Comparison of ENCODE assay signal across 34 cellular contexts in genomic region chr6:63546697-63547096, GRCh38.
"Had no signal": no experiment of that assay in that cellular context is flagged by ENCODE, and none has a peak within 500 bp of the region (broad histone marks: within the 10 kb centered on the region; RNA-seq: fewer than 3 reads in every experiment).

No MANE protein-coding gene starts in this region.

- H3K27ac ChIP-seq: adrenal gland, body of pancreas, brain microvascular endothelial cell, breast epithelium, VCaP had no signal

- ATAC-seq: activated CD8-positive, alpha-beta T cell treated with anti-CD3 and anti-CD28 coated beads for 36 hours; activated naive CD4-positive, alpha-beta T cell treated with anti-CD3 and anti-CD28 coated beads, Interleukin-2, amount 50 U/mL, for 72 hours; activated T-cell treated with anti-CD3 and anti-CD28 coated beads, Interleukin-2, amount 50 U/mL, for 4 hours; activated T-cell treated with anti-CD3 and anti-CD28 coated beads, Interleukin-2, amount 50 U/mL, for 72 hours; activated T-helper 17 cell treated with anti-CD3 and anti-CD28 coated beads, Interleukin-2, amount 50 U/mL, for 72 hours; body of pancreas had no signal

- H3K36me3 ChIP-seq: adrenal gland, brain microvascular endothelial cell, breast epithelium had no signal

- H3K4me1 ChIP-seq: adrenal gland, body of pancreas, breast epithelium had no signal

- FAIRE-seq: astrocyte, TTC549 had no signal

- H3K9me3 ChIP-seq: adrenal gland, body of pancreas, breast epithelium had no signal

- DNase-seq: activated B cell treated with CpG ODN at 0.5 μM for 24 hours; activated CD4-positive, alpha-beta memory T cell treated with anti-CD3 and anti-CD28 coated beads for 36 hours; activated CD4-positive, alpha-beta T cell treated with anti-CD3 and anti-CD28 coated beads for 4 hours; activated CD4-positive, alpha-beta T cell treated with anti-CD3 and anti-CD28 coated beads, Interleukin-2, amount 10 ng/mL, durations not matched to agents 24 days and 14 days; activated CD4-positive, alpha-beta T cell treated with anti-CD3 and anti-CD28 coated beads, Interleukin-2, amount 50 U/mL, for 1 hour; activated CD4-positive, alpha-beta T cell treated with anti-CD3 and anti-CD28 coated beads, Interleukin-2, amount 50 U/mL, for 4 hours; activated CD4-positive, CD25-positive, alpha-beta regulatory T cell treated with anti-CD3 and anti-CD28 coated beads, Interleukin-2, amount 50 U/mL, for 72 hours; activated CD8-positive, alpha-beta memory T cell treated with anti-CD3 and anti-CD28 coated beads, Interleukin-2, amount 50 U/mL, for 4 hours; activated CD8-positive, alpha-beta T cell treated with anti-CD3 and anti-CD28 coated beads for 36 hours; activated effector memory CD4-positive, alpha-beta T cell treated with anti-CD3 and anti-CD28 coated beads, Interleukin-2, amount 50 U/mL, for 16 hours; activated gamma-delta T cell treated with Interleukin-2 at 50 U/mL for 16 hours; activated naive CD4-positive, alpha-beta T cell; activated naive CD4-positive, alpha-beta T cell treated with anti-CD3 and anti-CD28 coated beads for 36 hours; activated naive CD4-positive, alpha-beta T cell treated with anti-CD3 and anti-CD28 coated beads, Interleukin-2, amount 50 U/mL, for 16 hours; activated naive CD8-positive, alpha-beta T cell treated with anti-CD3 and anti-CD28 coated beads for 36 hours; activated T-cell treated with anti-CD3 and anti-CD28 coated beads for 4 hours; activated T-cell treated with anti-CD3 and anti-CD28 coated beads, Interleukin-2, amount 50 U/mL, for 1 hour; activated T-cell treated with anti-CD3 and anti-CD28 coated beads, Interleukin-2, amount 50 U/mL, for 4 hours; activated T-cell treated with anti-CD3 and anti-CD28 coated beads, Interleukin-2, amount 50 U/mL, for 72 hours; adrenal gland; amniotic stem cell; aorta; body of pancreas; brain microvascular endothelial cell; central memory CD4-positive, alpha-beta T cell; T-helper 1 cell; T-helper 2 cell; T-helper 9 cell had no signal

- H3K4me3 ChIP-seq: adrenal gland, body of pancreas, breast epithelium had no signal

- H3K27me3 ChIP-seq: adrenal gland, body of pancreas, brain microvascular endothelial cell, breast epithelium had no signal
